19 cellular contexts compared by ENCODE assay signal in genomic region chr4:68995292-68995691, GRCh38.
"Had no signal": no experiment of that assay in that cellular context is flagged by ENCODE, and none has a peak within 500 bp of the region (broad histone marks: within the 10 kb centered on the region; RNA-seq: fewer than 3 reads in every experiment).

No MANE protein-coding gene starts in this region.

- H3K36me3 Mint-ChIP-seq: brain; naive thymus-derived CD4-positive, alpha-beta T cell; neural progenitor cell had no signal

- H3K27ac Mint-ChIP-seq: activated B cell treated with CpG ODN at 0.5 μM for 24 hours; activated CD4-positive, alpha-beta memory T cell treated with anti-CD3 and anti-CD28 coated beads, Interleukin-2, amount 10 ng/mL, durations not matched to agents 7 days and 5 days; activated naive CD4-positive, alpha-beta T cell treated with anti-CD3 and anti-CD28 coated beads for 36 hours; activated T-helper 2 cell treated with anti-CD3 and anti-CD28 coated beads, Interferon-gamma antibody, Interleukin-2, Interleukin-4, amounts not matched to agents 10 μg/mL and 5 μg/mL and 100 μg/mL, durations not matched to agents 14 hours and 24 hours and 36 hours; brain; naive thymus-derived CD4-positive, alpha-beta T cell; neural progenitor cell; progenitor cell of endocrine pancreas had no signal

- DNase-seq: activated B cell treated with CpG ODN at 0.5 μM for 24 hours; activated CD4-positive, alpha-beta memory T cell treated with anti-CD3 and anti-CD28 coated beads, Interleukin-2, amount 10 ng/mL, durations not matched to agents 7 days and 5 days; activated CD4-positive, alpha-beta T cell treated with anti-CD3 and anti-CD28 coated beads for 4 hours; activated naive CD4-positive, alpha-beta T cell treated with anti-CD3 and anti-CD28 coated beads for 36 hours; activated T-cell treated with anti-CD3 and anti-CD28 coated beads, Interleukin-2, amount 50 U/mL, for 1 hour; anterior cingulate cortex; central memory CD4-positive, alpha-beta T cell; dorsolateral prefrontal cortex; mesendoderm; naive thymus-derived CD4-positive, alpha-beta T cell; stimulated activated CD4-positive, alpha-beta T cell treated with anti-CD3 and anti-CD28 coated beads, Interleukin-12 subunit alpha, Interleukin-12 subunit beta, amount 100 ng/mL, for 4 hours; stimulated activated CD4-positive, alpha-beta T cell treated with anti-CD3 and anti-CD28 coated beads, Interleukin-1b, Interleukin-23, amount 100 ng/mL, for 48 hours; stimulated activated CD8-positive, alpha-beta memory T cell treated with anti-CD3 and anti-CD28 coated beads, Interleukin-4, amount 100 ng/mL, for 48 hours; stimulated activated naive CD4-positive, alpha-beta T cell treated with Interleukin-2 at 50 U/mL for 16 hours; thyroid gland had no signal

- H3K4me3 Mint-ChIP-seq: activated B cell treated with CpG ODN at 0.5 μM for 24 hours; activated CD4-positive, alpha-beta memory T cell treated with anti-CD3 and anti-CD28 coated beads, Interleukin-2, amount 10 ng/mL, durations not matched to agents 7 days and 5 days; activated naive CD4-positive, alpha-beta T cell treated with anti-CD3 and anti-CD28 coated beads for 36 hours; brain; naive thymus-derived CD4-positive, alpha-beta T cell; neural progenitor cell had no signal

- H3K9me3 Mint-ChIP-seq: activated CD4-positive, alpha-beta memory T cell treated with anti-CD3 and anti-CD28 coated beads, Interleukin-2, amount 10 ng/mL, durations not matched to agents 7 days and 5 days; activated T-helper 2 cell treated with anti-CD3 and anti-CD28 coated beads, Interferon-gamma antibody, Interleukin-2, Interleukin-4, amounts not matched to agents 10 μg/mL and 5 μg/mL and 100 μg/mL, durations not matched to agents 14 hours and 24 hours and 36 hours had no signal

- ATAC-seq: naive thymus-derived CD4-positive, alpha-beta T cell had no signal

- H3K4me1 Mint-ChIP-seq: activated B cell treated with CpG ODN at 0.5 μM for 24 hours; activated CD4-positive, alpha-beta memory T cell treated with anti-CD3 and anti-CD28 coated beads, Interleukin-2, amount 10 ng/mL, durations not matched to agents 7 days and 5 days; naive thymus-derived CD4-positive, alpha-beta T cell; neural progenitor cell had no signal

- H3K27me3 Mint-ChIP-seq: activated B cell treated with CpG ODN at 0.5 μM for 24 hours; activated CD4-positive, alpha-beta memory T cell treated with anti-CD3 and anti-CD28 coated beads, Interleukin-2, amount 10 ng/mL, durations not matched to agents 7 days and 5 days; brain; naive thymus-derived CD4-positive, alpha-beta T cell; progenitor cell of endocrine pancreas had no signal
